7 cellular contexts compared by ENCODE assay signal in the genomic region with DNA sequence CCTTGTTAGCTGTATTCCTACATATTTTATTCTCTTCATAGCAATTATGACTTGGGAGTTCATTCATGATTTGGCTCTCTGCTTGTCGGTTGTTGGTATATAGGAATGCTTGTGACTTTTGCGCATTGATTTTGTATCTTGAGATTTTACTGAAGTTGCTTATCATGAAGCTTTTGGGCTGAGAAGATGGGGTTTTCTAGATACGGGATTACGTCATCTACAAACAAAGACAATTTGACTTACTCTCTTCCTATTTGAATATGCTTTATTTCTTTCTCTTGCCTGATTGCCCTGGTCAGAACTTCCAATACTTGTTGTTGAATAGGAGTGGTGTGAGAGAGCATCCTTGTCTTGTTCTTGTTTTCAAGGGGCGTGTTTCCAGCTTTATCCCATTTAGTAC.
"Had no signal": no experiment of that assay in that cellular context is flagged by ENCODE, and none has a peak within 500 bp of the region (broad histone marks: within the 10 kb centered on the region; RNA-seq: fewer than 3 reads in every experiment).

No MANE protein-coding gene starts in this region.

- FAIRE-seq: HTR-8/SVneo, K562 had no signal

- ATAC-seq: K562 had no signal

- H3K27ac ChIP-seq: HL-60, KMS-11 had no signal

- H3K4me2 ChIP-seq: KMS-11 had no signal

- H3K9ac ChIP-seq: KMS-11 had no signal

- DNase-seq: IMR-90, KBM-7, KG1 had no signal

- H3K4me3 ChIP-seq: K562 had no signal
